9 cellular contexts compared by ENCODE assay signal in the genomic region with DNA sequence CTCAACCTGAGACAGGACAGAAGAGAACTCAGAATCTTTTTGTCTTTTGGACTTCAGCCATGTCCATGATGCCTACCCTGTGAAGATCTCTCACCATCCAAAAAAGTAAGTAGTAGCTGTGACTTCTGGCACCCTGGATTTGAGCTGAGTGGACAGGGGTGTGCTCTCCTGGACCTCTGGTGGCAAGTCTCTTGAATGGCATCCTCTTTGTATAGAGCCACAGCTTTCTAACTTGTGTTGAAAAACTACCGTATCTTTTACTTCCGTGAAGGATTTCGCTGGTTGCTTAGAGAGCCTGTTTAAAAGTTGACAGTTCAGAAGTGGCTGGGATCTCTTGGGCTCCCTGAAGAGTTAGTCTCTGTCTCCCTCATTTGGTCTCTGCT. TPM values are rescaled to one million over a fixed set of nuclear protein-coding genes. Genes with fewer than 3 reads are reported as not detected.
A peak's percentile ranks its signal among the peaks of the same experiment; 100 is the strongest.
DNase-seq lines count a peak whose midpoint lies in the region; ATAC-seq and TF ChIP-seq lines count a peak whose summit lies in the region.
"Had no signal": no experiment of that assay in that cellular context is flagged by ENCODE, and none has a peak within 500 bp of the region (broad histone marks: within the 10 kb centered on the region; RNA-seq: fewer than 3 reads in every experiment).

No MANE protein-coding gene starts in this region.

- H3K27ac ChIP-seq in BLaER1 (no peak overlapping the region), H9 (ENCODE audit: insufficient read length, low read depth, low read length) (no peak overlapping the region), right lobe of liver (peak overlapping the region in 1 of 3 donors; percentile 98)

- no peak for TF ChIP-seq POLR2A in right lobe of liver (IDR thresholded peaks at IDR 0.05)

- peak overlapping the region in 2 of 3 experiments; percentile 57 to 79; a peak in 4 of 7 replicates for H3K27ac Mint-ChIP-seq in H9
- H3K27ac Mint-ChIP-seq in activated naive CD8-positive, alpha-beta T cell, result peak overlapping the region; percentile 86

- ATAC-seq in right lobe of liver (no peak), HG03025 (IDR thresholded peaks at IDR 0.05; ENCODE audit: low FRiP score, unreplicated experiment) (no peak), GM18873 (IDR thresholded peaks at IDR 0.05; ENCODE audit: low FRiP score, unreplicated experiment) (no peak)

- H3K4me2 ChIP-seq in BLaER1 (peak overlapping the region; percentile 98; the same call in 1 of the 2 replicates), H9 (ENCODE audit: insufficient read depth, insufficient read length, low read length) (no peak overlapping the region)

- no peak overlapping the region for H2BK5ac ChIP-seq in H9 (ENCODE audit: insufficient read length, low read length)

- no peak overlapping the region for H2AFZ ChIP-seq in H9 (ENCODE audit: low read length)

- H4K91ac ChIP-seq in H9 (ENCODE audit: insufficient read length, low read depth, low read length), result no peak overlapping the region

- no peak overlapping the region for H3K4me3 ChIP-seq in BLaER1
- no peak overlapping the region for H3K4me3 ChIP-seq in right lobe of liver

- H3K4me1 Mint-ChIP-seq in H9, result peaks cover 14 to 20% of the 10 kb centered on the region in 2 experiments
- H3K4me1 Mint-ChIP-seq in activated naive CD8-positive, alpha-beta T cell (ENCODE audit: low read depth), result peaks cover 46% of the 10 kb centered on the region

- H3K79me1 ChIP-seq in H9 (ENCODE audit: insufficient read depth, low read depth, low read length, poor library complexity, severe bottlenecking), result peaks cover 2% of the 10 kb centered on the region

- H3K4me3 Mint-ChIP-seq in H9, result peak overlapping the region; percentile 96 to 98
- H3K4me3 Mint-ChIP-seq in activated naive CD8-positive, alpha-beta T cell, result peak overlapping the region; percentile 96

- H4K8ac ChIP-seq in H9 (replicated peaks; ENCODE audit: insufficient read length, low read depth, low read length), result no peak overlapping the region

- no peak overlapping the region for H3K4ac ChIP-seq in H9 (ENCODE audit: low read depth, low read length)

- H3K36me3 Mint-ChIP-seq in H9 (ENCODE audit: insufficient read depth in 1 of 3, low read depth in 3 of 3), result peaks cover 22 to 51% (median 42%) of the 10 kb centered on the region in 3 experiments; a peak in 6 of 7 replicates
- peaks cover 3% of the 10 kb centered on the region for H3K36me3 Mint-ChIP-seq in activated naive CD8-positive, alpha-beta T cell

- no peak overlapping the region for H2BK15ac ChIP-seq in H9 (ENCODE audit: low read depth, low read length)

- no peak overlapping the region for H2BK120ac ChIP-seq in H9 (ENCODE audit: low read depth, low read length, poor library complexity, severe bottlenecking)

- H3K14ac ChIP-seq in H9 (ENCODE audit: insufficient read depth, low read length), result no peak overlapping the region

- H3K9ac ChIP-seq in BLaER1 (no peak overlapping the region), H9 (ENCODE audit: extremely low read depth, insufficient read length, low read length) (no peak overlapping the region)

- H3T11ph ChIP-seq in H9 (ENCODE audit: low read length), result no peak overlapping the region

- DNase-seq in H9, result no peak
- DNase-seq in right lobe of liver, result no peak
- DNase-seq in SK-N-DZ (ENCODE audit: low spot score), result no peak
- no peak for DNase-seq in NCI-H2081 treated with DMSO at 0.1 percent for 48 hours (lab: John Stamatoyannopoulos, UW)
- DNase-seq: occipital lobe had no signal

- H3K79me2 ChIP-seq in H9 (ENCODE audit: insufficient read depth, low read length), result peaks cover 4% of the 10 kb centered on the region; the same call in 1 of the 2 replicates

- no peak overlapping the region for H3K18ac ChIP-seq in H9 (ENCODE audit: insufficient read length, low read depth, low read length)

- H3K9me3 ChIP-seq in BLaER1 (no peaks in the 10 kb centered on the region), H9 (ENCODE audit: control insufficient read depth, low read depth, low read length) (no peaks in the 10 kb centered on the region), right lobe of liver (no peaks in the 10 kb centered on the region)

- WGBS in H9 (ENCODE audit: extremely low coverage, insufficient read length, low lambda C conversion rate), result no CpG with 5 or more reads among the region's 3 CpGs
- WGBS in right lobe of liver (ENCODE audit: insufficient coverage, low coverage, low lambda C conversion rate, missing lambda C conversion rate), result 8% methylated on average over 2 of the region's 3 CpGs

- H3K56ac ChIP-seq in H9 (ENCODE audit: insufficient read length, low read depth, low read length), result no peak overlapping the region

- peaks cover 58% of the 10 kb centered on the region for H3K4me1 ChIP-seq in BLaER1
- no peaks in the 10 kb centered on the region; the same call in 1 of the 2 replicates for H3K4me1 ChIP-seq in H9 (ENCODE audit: insufficient read depth, low read length)
- peaks cover 0 to 40% (median 16%) of the 10 kb centered on the region in 4 donors for H3K4me1 ChIP-seq in right lobe of liver

- H3K27me3 Mint-ChIP-seq in H9 (ENCODE audit: low read depth), result no peaks in the 10 kb centered on the region; the same call in 1 of the 2 replicates
- H3K27me3 Mint-ChIP-seq in activated naive CD8-positive, alpha-beta T cell, result no peaks in the 10 kb centered on the region

- intact Hi-C loops in right lobe of liver (cut with DNase I), result no loop called here

- TF ChIP-seq CTCF in H9 (conservative IDR thresholded peaks at IDR 0.05) (peak; percentile 37; the same call in 2 of the 3 replicates), right lobe of liver (IDR thresholded peaks at IDR 0.05) (peak in 3 of 4 donors; percentile 22 to 37 (median 22))

- H2BK20ac ChIP-seq in H9 (ENCODE audit: low read depth, low read length, poor library complexity, severe bottlenecking), result no peak overlapping the region

- H3K23ac ChIP-seq in H9 (ENCODE audit: insufficient read length, low read depth, low read length), result no peak overlapping the region

- H3K36me3 ChIP-seq in BLaER1 (peaks cover 53% of the 10 kb centered on the region), right lobe of liver (peaks cover 0 to 26% (median 2%) of the 10 kb centered on the region in 4 donors)

- no peak overlapping the region for H4K5ac ChIP-seq in H9 (ENCODE audit: insufficient read length, low read depth, low read length)

- H3K27me3 ChIP-seq in BLaER1, result no peaks in the 10 kb centered on the region
- H3K27me3 ChIP-seq in H9 (ENCODE audit: insufficient read depth, low read length), result no peaks in the 10 kb centered on the region
- no peaks in the 10 kb centered on the region for H3K27me3 ChIP-seq in right lobe of liver

- H3K23me2 ChIP-seq in H9 (ENCODE audit: insufficient read length, low read depth, low read length, poor library complexity, severe bottlenecking), result peaks cover 9% of the 10 kb centered on the region

- H4K20me1 ChIP-seq in BLaER1, result peaks cover 58% of the 10 kb centered on the region
- H4K20me1 ChIP-seq in H9 (ENCODE audit: control insufficient read depth, insufficient read depth, insufficient read length), result no peaks in the 10 kb centered on the region

- H3K9me3 Mint-ChIP-seq in H9, result no peaks in the 10 kb centered on the region
- no peaks in the 10 kb centered on the region for H3K9me3 Mint-ChIP-seq in activated naive CD8-positive, alpha-beta T cell (ENCODE audit: low read depth)

- H2BK12ac ChIP-seq in H9 (ENCODE audit: insufficient read length, low read depth, low read length), result no peak overlapping the region

- H2AK5ac ChIP-seq in H9 (ENCODE audit: insufficient read length, low read length), result no peak overlapping the region

RNA-seq across cellular contexts. Expression of a gene that starts 1.8 kb away (rescaled TPM):
- total RNA-seq in H9 (2021), result 61.4 and 63.3 TPM in 2 replicates
- total RNA-seq in right lobe of liver, result 10 to 100 TPM; 46.2 to 64.0 (median 61.7) TPM
- polyA plus RNA-seq in SK-N-DZ (2014; cell fraction: cytosol; rRNA removed), result 35.1 and 38.9 TPM in 2 replicates
- polyA plus RNA-seq in SK-N-DZ (2014; cell fraction: nucleus; rRNA removed), result 46.6 and 53.5 TPM in 2 replicates

RNA-seq across cellular contexts. Expression of a gene that starts 37.3 kb away (rescaled TPM):
- total RNA-seq in H9 (2021), result 52.3 and 54.1 TPM in 2 replicates
- 10 to 100 TPM in 5 of 6 experiments, 1 to 10 TPM in 1; 7.6 to 19.7 (median 12.1) TPM for total RNA-seq in right lobe of liver
- polyA plus RNA-seq in SK-N-DZ (2014; cell fraction: cytosol; rRNA removed), result 61.1 and 74.3 TPM in 2 replicates
- polyA plus RNA-seq in SK-N-DZ (2014; cell fraction: nucleus; rRNA removed), result 371 and 472 TPM in 2 replicates

RNA-seq across cellular contexts. Expression of a gene that starts 47.5 kb away (rescaled TPM):
- total RNA-seq in H9 (2021) (57.0 TPM in 2 replicates), right lobe of liver (100 to 1,000 TPM in 2 of 6 experiments, 10 to 100 TPM in 4; 70.2 to 119 (median 93.8) TPM)
- 36.1 and 44.4 TPM in 2 replicates for polyA plus RNA-seq in SK-N-DZ (2014; cell fraction: cytosol; rRNA removed)
- 31.4 and 49.3 TPM in 2 replicates for polyA plus RNA-seq in SK-N-DZ (2014; cell fraction: nucleus; rRNA removed)

RNA-seq across cellular contexts. Expression of a gene that starts 55.8 kb away (rescaled TPM):
- total RNA-seq in H9 (2021) (45.7 and 46.8 TPM in 2 replicates), right lobe of liver (10 to 100 TPM; 33.5 to 75.1 (median 43.0) TPM)
- polyA plus RNA-seq in SK-N-DZ (2014; cell fraction: cytosol; rRNA removed), result 46.4 and 48.2 TPM in 2 replicates
- 24.1 and 27.6 TPM in 2 replicates for polyA plus RNA-seq in SK-N-DZ (2014; cell fraction: nucleus; rRNA removed)
